Comparison of ENCODE assay signal across 8 cellular contexts in genomic region chr12:28189774-28190320, GRCh38. TPM values are rescaled to one million over a fixed set of nuclear protein-coding genes. Genes with fewer than 3 reads are reported as not detected.
DNase-seq lines count a peak whose midpoint lies in the region; ATAC-seq and TF ChIP-seq lines count a peak whose summit lies in the region.

No MANE protein-coding gene starts in this region.

- no peak for TF ChIP-seq POLR2A in prostate gland (IDR thresholded peaks at IDR 0.05)

- 64% methylated on average over 10 of the region's 10 CpGs for WGBS in prostate gland

- no peaks in the 10 kb centered on the region for H3K36me3 ChIP-seq in prostate gland

- H3K4me3 Mint-ChIP-seq in activated T-cell treated with anti-CD3 and anti-CD28 coated beads, Interleukin-2, amount 50 U/mL, for 72 hours: peak overlapping the region; percentile 88 to 95
- peak overlapping the region; percentile 95 for H3K4me3 Mint-ChIP-seq in T-helper 17 cell

- no peaks in the 10 kb centered on the region for H3K27me3 Mint-ChIP-seq in activated T-cell treated with anti-CD3 and anti-CD28 coated beads, Interleukin-2, amount 50 U/mL, for 72 hours (ENCODE audit: low read depth)
- no peaks in the 10 kb centered on the region for H3K27me3 Mint-ChIP-seq in T-helper 17 cell

- H3K27me3 ChIP-seq in prostate gland (replicated peaks; ENCODE audit: insufficient read depth): no peaks in the 10 kb centered on the region

- no peaks in the 10 kb centered on the region for H3K4me1 ChIP-seq in prostate gland (replicated peaks)

- peaks cover 11 to 16% of the 10 kb centered on the region in 2 donors for H3K36me3 Mint-ChIP-seq in activated T-cell treated with anti-CD3 and anti-CD28 coated beads, Interleukin-2, amount 50 U/mL, for 72 hours (ENCODE audit: insufficient read depth in 2 of 2)
- H3K36me3 Mint-ChIP-seq in T-helper 17 cell (ENCODE audit: low read depth): no peaks in the 10 kb centered on the region

- TF ChIP-seq CTCF in fibroblast of pulmonary artery (IDR thresholded peaks at IDR 0.05; ENCODE audit: low read length, missing control alignments) (no peak), prostate gland (IDR thresholded peaks at IDR 0.05) (no peak)

- peak overlapping the region; percentile 70 for H3K4me3 ChIP-seq in fibroblast of pulmonary artery (replicated peaks; ENCODE audit: low read depth, low read length)
- H3K4me3 ChIP-seq in prostate gland: peak overlapping the region; percentile 82 to 87

- peak overlapping the region; percentile 95 to 96 for H3K27ac ChIP-seq in prostate gland

- no peaks in the 10 kb centered on the region for H3K9me3 ChIP-seq in T-helper 17 cell (ENCODE audit: control insufficient read depth, low read length, poor library complexity, severe bottlenecking)
- no peaks in the 10 kb centered on the region for H3K9me3 ChIP-seq in prostate gland

- DNase-seq in activated T-cell treated with anti-CD3 and anti-CD28 coated beads, Interleukin-2, amount 50 U/mL, for 72 hours: peak in 1 of 2 donors; percentile 21
- DNase-seq in activated T-cell treated with anti-CD3 and anti-CD28 coated beads, Interleukin-2, amount 50 U/mL, for 48 hours: no peak
- DNase-seq in T-helper 17 cell (no peak), fibroblast of pulmonary artery (ENCODE audit: low read depth) (no peak), prostate gland (ENCODE audit: low spot score) (no peak), DMS 273 (lab: John Stamatoyannopoulos, UW; ENCODE audit: unreplicated experiment) (no peak), SIG-M5 treated with dmso at 0.1 percent for 504 hours (lab: John Stamatoyannopoulos, UW; ENCODE audit: unreplicated experiment) (no peak), NCI-H1105 treated with DMSO at 0.1 percent for 48 hours (lab: John Stamatoyannopoulos, UW) (no peak)

- no peak for ATAC-seq in activated T-cell treated with anti-CD3 and anti-CD28 coated beads, Interleukin-2, amount 50 U/mL, for 72 hours (replicated peaks in 1 of 2)
- ATAC-seq in T-helper 17 cell: no peak

- peaks cover 2 to 4% of the 10 kb centered on the region in 2 donors for H3K9me3 Mint-ChIP-seq in activated T-cell treated with anti-CD3 and anti-CD28 coated beads, Interleukin-2, amount 50 U/mL, for 72 hours

- H3K27ac Mint-ChIP-seq in activated T-cell treated with anti-CD3 and anti-CD28 coated beads, Interleukin-2, amount 50 U/mL, for 72 hours: peak overlapping the region; percentile 93
- H3K27ac Mint-ChIP-seq in T-helper 17 cell: peak overlapping the region; percentile 98

- intact Hi-C loops in prostate gland (cut with DNase I): loop anchor here (5.0 kb wide), 1 partner anchor 37 kb away; no protein-coding TSS in a partner anchor

- H3K4me1 Mint-ChIP-seq in activated T-cell treated with anti-CD3 and anti-CD28 coated beads, Interleukin-2, amount 50 U/mL, for 72 hours (ENCODE audit: low read depth): peaks cover 44% of the 10 kb centered on the region
- peaks cover 28% of the 10 kb centered on the region for H3K4me1 Mint-ChIP-seq in T-helper 17 cell

RNA-seq across cellular contexts. Expression of gene CCDC91, which starts 0.4 kb away (rescaled TPM):
- total RNA-seq in activated T-cell treated with anti-CD3 and anti-CD28 coated beads, Interleukin-2, amount 50 U/mL, for 72 hours: 10 to 100 TPM; 17.6 to 20.2 TPM
- total RNA-seq in T-helper 17 cell: 10 to 100 TPM; 62.5 to 65.3 TPM
- total RNA-seq in prostate gland: 10 to 100 TPM; 25.3 to 42.4 TPM
